Comparison of ENCODE assay signal across 1 cellular context in genomic region chr11:64360403-64360980, GRCh38.
TF ChIP-seq lines count a peak whose summit lies in the region.

No MANE protein-coding gene starts in this region.

TF ChIP-seq in GM23338, 12 proteins besides CTCF, POLR2A, EP300 and RAD21 (continued from another document):
- TF ChIP-seq ZNF462 (CRISPR knock-in tag; IDR thresholded peaks at IDR 0.05) = no peak
- TF ChIP-seq ZNF331 (CRISPR knock-in tag; IDR thresholded peaks at IDR 0.05; ENCODE audit: low read depth) = no peak
- TF ChIP-seq STAT1 (IDR thresholded peaks at IDR 0.05; ENCODE audit: unreplicated experiment) = no peak
- no peak for TF ChIP-seq ZNF114 (CRISPR knock-in tag; IDR thresholded peaks at IDR 0.05)
- TF ChIP-seq ETS1 (IDR thresholded peaks at IDR 0.05) = no peak
